1 cellular context compared by ENCODE assay signal in genomic region chr4:151668687-151669402, GRCh38.
TF ChIP-seq lines count a peak whose summit lies in the region.

No MANE protein-coding gene starts in this region.

TF ChIP-seq in GM23338, 12 proteins besides CTCF, POLR2A, EP300 and RAD21 (continued from another document):
- TF ChIP-seq, protein P1, sequence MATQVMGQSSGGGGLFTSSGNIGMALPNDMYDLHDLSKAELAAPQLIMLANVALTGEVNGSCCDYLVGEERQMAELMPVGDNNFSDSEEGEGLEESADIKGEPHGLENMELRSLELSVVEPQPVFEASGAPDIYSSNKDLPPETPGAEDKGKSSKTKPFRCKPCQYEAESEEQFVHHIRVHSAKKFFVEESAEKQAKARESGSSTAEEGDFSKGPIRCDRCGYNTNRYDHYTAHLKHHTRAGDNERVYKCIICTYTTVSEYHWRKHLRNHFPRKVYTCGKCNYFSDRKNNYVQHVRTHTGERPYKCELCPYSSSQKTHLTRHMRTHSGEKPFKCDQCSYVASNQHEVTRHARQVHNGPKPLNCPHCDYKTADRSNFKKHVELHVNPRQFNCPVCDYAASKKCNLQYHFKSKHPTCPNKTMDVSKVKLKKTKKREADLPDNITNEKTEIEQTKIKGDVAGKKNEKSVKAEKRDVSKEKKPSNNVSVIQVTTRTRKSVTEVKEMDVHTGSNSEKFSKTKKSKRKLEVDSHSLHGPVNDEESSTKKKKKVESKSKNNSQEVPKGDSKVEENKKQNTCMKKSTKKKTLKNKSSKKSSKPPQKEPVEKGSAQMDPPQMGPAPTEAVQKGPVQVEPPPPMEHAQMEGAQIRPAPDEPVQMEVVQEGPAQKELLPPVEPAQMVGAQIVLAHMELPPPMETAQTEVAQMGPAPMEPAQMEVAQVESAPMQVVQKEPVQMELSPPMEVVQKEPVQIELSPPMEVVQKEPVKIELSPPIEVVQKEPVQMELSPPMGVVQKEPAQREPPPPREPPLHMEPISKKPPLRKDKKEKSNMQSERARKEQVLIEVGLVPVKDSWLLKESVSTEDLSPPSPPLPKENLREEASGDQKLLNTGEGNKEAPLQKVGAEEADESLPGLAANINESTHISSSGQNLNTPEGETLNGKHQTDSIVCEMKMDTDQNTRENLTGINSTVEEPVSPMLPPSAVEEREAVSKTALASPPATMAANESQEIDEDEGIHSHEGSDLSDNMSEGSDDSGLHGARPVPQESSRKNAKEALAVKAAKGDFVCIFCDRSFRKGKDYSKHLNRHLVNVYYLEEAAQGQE (IDR thresholded peaks at IDR 0.05; ENCODE audit: unreplicated experiment), result no peak
- no peak for TF ChIP-seq ZNF331 (CRISPR knock-in tag; IDR thresholded peaks at IDR 0.05; ENCODE audit: low read depth)
- TF ChIP-seq NANOG (IDR thresholded peaks at IDR 0.05; ENCODE audit: borderline replicate concordance), result no peak
- no peak for TF ChIP-seq JUNB (IDR thresholded peaks at IDR 0.05; ENCODE audit: unreplicated experiment)
- no peak for TF ChIP-seq POLR2AphosphoS5 (IDR thresholded peaks at IDR 0.05; ENCODE audit: low read depth)
- TF ChIP-seq, protein P2, sequence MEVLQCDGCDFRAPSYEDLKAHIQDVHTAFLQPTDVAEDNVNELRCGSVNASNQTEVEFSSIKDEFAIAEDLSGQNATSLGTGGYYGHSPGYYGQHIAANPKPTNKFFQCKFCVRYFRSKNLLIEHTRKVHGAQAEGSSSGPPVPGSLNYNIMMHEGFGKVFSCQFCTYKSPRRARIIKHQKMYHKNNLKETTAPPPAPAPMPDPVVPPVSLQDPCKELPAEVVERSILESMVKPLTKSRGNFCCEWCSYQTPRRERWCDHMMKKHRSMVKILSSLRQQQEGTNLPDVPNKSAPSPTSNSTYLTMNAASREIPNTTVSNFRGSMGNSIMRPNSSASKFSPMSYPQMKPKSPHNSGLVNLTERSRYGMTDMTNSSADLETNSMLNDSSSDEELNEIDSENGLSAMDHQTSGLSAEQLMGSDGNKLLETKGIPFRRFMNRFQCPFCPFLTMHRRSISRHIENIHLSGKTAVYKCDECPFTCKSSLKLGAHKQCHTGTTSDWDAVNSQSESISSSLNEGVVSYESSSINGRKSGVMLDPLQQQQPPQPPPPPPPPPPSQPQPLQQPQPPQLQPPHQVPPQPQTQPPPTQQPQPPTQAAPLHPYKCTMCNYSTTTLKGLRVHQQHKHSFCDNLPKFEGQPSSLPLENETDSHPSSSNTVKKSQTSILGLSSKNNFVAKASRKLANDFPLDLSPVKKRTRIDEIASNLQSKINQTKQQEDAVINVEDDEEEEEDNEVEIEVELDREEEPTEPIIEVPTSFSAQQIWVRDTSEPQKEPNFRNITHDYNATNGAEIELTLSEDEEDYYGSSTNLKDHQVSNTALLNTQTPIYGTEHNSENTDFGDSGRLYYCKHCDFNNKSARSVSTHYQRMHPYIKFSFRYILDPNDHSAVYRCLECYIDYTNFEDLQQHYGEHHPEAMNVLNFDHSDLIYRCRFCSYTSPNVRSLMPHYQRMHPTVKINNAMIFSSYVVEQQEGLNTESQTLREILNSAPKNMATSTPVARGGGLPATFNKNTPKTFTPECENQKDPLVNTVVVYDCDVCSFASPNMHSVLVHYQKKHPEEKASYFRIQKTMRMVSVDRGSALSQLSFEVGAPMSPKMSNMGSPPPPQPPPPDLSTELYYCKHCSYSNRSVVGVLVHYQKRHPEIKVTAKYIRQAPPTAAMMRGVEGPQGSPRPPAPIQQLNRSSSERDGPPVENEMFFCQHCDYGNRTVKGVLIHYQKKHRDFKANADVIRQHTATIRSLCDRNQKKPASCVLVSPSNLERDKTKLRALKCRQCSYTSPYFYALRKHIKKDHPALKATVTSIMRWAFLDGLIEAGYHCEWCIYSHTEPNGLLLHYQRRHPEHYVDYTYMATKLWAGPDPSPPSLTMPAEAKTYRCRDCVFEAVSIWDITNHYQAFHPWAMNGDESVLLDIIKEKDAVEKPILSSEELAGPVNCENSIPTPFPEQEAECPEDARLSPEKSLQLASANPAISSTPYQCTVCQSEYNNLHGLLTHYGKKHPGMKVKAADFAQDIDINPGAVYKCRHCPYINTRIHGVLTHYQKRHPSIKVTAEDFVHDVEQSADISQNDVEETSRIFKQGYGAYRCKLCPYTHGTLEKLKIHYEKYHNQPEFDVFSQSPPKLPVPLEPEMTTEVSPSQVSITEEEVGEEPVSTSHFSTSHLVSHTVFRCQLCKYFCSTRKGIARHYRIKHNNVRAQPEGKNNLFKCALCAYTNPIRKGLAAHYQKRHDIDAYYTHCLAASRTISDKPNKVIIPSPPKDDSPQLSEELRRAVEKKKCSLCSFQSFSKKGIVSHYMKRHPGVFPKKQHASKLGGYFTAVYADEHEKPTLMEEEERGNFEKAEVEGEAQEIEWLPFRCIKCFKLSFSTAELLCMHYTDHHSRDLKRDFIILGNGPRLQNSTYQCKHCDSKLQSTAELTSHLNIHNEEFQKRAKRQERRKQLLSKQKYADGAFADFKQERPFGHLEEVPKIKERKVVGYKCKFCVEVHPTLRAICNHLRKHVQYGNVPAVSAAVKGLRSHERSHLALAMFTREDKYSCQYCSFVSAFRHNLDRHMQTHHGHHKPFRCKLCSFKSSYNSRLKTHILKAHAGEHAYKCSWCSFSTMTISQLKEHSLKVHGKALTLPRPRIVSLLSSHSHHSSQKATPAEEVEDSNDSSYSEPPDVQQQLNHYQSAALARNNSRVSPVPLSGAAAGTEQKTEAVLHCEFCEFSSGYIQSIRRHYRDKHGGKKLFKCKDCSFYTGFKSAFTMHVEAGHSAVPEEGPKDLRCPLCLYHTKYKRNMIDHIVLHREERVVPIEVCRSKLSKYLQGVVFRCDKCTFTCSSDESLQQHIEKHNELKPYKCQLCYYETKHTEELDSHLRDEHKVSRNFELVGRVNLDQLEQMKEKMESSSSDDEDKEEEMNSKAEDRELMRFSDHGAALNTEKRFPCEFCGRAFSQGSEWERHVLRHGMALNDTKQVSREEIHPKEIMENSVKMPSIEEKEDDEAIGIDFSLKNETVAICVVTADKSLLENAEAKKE (CRISPR knock-in tag; IDR thresholded peaks at IDR 0.05), result no peak
